In the genomic region with DNA sequence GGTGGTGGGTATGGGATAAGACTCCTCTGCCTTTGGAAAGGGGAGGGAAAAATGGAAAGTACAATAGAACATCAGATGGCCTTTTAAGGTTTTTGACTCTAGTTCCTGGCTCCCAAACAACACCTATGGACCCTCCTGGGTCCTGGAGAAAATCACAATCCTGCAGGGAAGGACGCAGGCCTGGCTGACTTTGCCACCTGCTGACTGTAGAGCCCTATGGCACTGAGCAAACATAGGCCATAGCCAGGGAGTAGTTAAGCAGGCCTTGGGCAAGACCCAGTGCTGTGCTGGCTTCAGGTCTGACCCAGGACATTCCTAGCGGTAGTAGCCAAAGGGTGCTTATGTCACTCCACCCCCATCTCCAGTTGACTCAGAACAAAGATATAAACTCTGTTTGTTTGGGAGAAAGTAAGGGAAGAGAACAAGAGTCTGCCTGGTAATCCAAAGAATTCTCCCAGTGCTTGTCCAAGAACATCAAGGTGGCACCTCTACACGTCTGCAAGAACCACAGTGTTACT, we compare ENCODE assay signal across 32 cellular contexts.
"Had no signal": no experiment of that assay in that cellular context is flagged by ENCODE, and none has a peak within 500 bp of the region (broad histone marks: within the 10 kb centered on the region; RNA-seq: fewer than 3 reads in every experiment).

No MANE protein-coding gene starts in this region.

- ATAC-seq: activated naive CD4-positive, alpha-beta T cell treated with anti-CD3 and anti-CD28 coated beads, Interleukin-2, amount 50 U/mL, for 72 hours; activated T-cell treated with anti-CD3 and anti-CD28 coated beads, Interleukin-2, amount 50 U/mL, for 72 hours; esophagus mucosa; gastrocnemius medialis; heart right ventricle; T-helper 17 cell had no signal

- H3K4me1 ChIP-seq: ascending aorta, breast epithelium, colonic mucosa, gastrocnemius medialis, heart right ventricle had no signal

- H3K4me1 Mint-ChIP-seq: activated CD4-positive, alpha-beta memory T cell treated with anti-CD3 and anti-CD28 coated beads, Interleukin-2, amount 10 ng/mL, durations not matched to agents 7 days and 5 days; activated CD4-positive, alpha-beta T cell treated with anti-CD3 and anti-CD28 coated beads, Interleukin-2, amount 10 ng/mL, durations not matched to agents 7 days and 5 days; activated naive CD4-positive, alpha-beta T cell treated with anti-CD3 and anti-CD28 coated beads, Interleukin-2, amount 10 ng/mL, durations not matched to agents 7 days and 5 days; activated naive CD8-positive, alpha-beta T cell treated with anti-CD3 and anti-CD28 coated beads, Interleukin-2, amount 10 ng/mL, durations not matched to agents 7 days and 5 days; brain; T-helper 17 cell had no signal

- H3K4me3 ChIP-seq: ascending aorta, breast epithelium, cardiac muscle cell, colonic mucosa, gastrocnemius medialis, heart right ventricle, hepatocyte had no signal

- H3K9me3 ChIP-seq: ascending aorta, breast epithelium, colonic mucosa, gastrocnemius medialis had no signal

- H3K36me3 Mint-ChIP-seq: activated naive CD4-positive, alpha-beta T cell treated with anti-CD3 and anti-CD28 coated beads, Interleukin-2, amount 10 ng/mL, durations not matched to agents 7 days and 5 days; activated naive CD4-positive, alpha-beta T cell treated with anti-CD3 and anti-CD28 coated beads, Interleukin-2, amount 50 U/mL, for 72 hours; activated naive CD8-positive, alpha-beta T cell treated with anti-CD3 and anti-CD28 coated beads, Interleukin-2, amount 10 ng/mL, durations not matched to agents 7 days and 5 days had no signal

- H3K27ac ChIP-seq: ascending aorta, breast epithelium, cardiac muscle cell, colonic mucosa, gastrocnemius medialis, heart right ventricle, hepatocyte, WERI-Rb-1 had no signal

- H3K27me3 Mint-ChIP-seq: activated CD4-positive, alpha-beta memory T cell treated with anti-CD3 and anti-CD28 coated beads, Interleukin-2, amount 10 ng/mL, durations not matched to agents 7 days and 5 days; activated CD4-positive, alpha-beta T cell treated with anti-CD3 and anti-CD28 coated beads, Interleukin-2, amount 10 ng/mL, durations not matched to agents 7 days and 5 days; activated naive CD4-positive, alpha-beta T cell treated with anti-CD3 and anti-CD28 coated beads, Interleukin-2, amount 10 ng/mL, durations not matched to agents 7 days and 5 days; activated naive CD8-positive, alpha-beta T cell treated with anti-CD3 and anti-CD28 coated beads, Interleukin-2, amount 10 ng/mL, durations not matched to agents 7 days and 5 days; activated T-cell treated with anti-CD3 and anti-CD28 coated beads, Interleukin-2, amount 50 U/mL, for 24 hours; T-helper 17 cell had no signal

- DNase-seq: activated CD4-positive, alpha-beta memory T cell treated with anti-CD3 and anti-CD28 coated beads, Interleukin-2, amount 10 ng/mL, durations not matched to agents 7 days and 5 days; activated CD4-positive, alpha-beta T cell treated with anti-CD3 and anti-CD28 coated beads for 4 hours; activated CD4-positive, alpha-beta T cell treated with anti-CD3 and anti-CD28 coated beads, Interleukin-2, amount 10 ng/mL, durations not matched to agents 7 days and 5 days; activated CD4-positive, alpha-beta T cell treated with anti-CD3 and anti-CD28 coated beads, Interleukin-2, amount 50 U/mL, for 4 hours; activated CD4-positive, CD25-positive, alpha-beta regulatory T cell; activated CD4-positive, CD25-positive, alpha-beta regulatory T cell treated with anti-CD3 and anti-CD28 coated beads, Interleukin-2, amount 50 U/mL, for 72 hours; activated CD8-positive, alpha-beta memory T cell treated with anti-CD3 and anti-CD28 coated beads, Interleukin-2, amount 50 U/mL, for 48 hours; activated gamma-delta T cell; activated naive CD4-positive, alpha-beta T cell; activated naive CD4-positive, alpha-beta T cell treated with anti-CD3 and anti-CD28 coated beads, Interleukin-2, amount 10 ng/mL, durations not matched to agents 7 days and 5 days; activated naive CD8-positive, alpha-beta T cell treated with anti-CD3 and anti-CD28 coated beads, Interleukin-2, amount 10 ng/mL, durations not matched to agents 7 days and 5 days; activated T-cell treated with anti-CD3 and anti-CD28 coated beads for 4 hours; activated T-cell treated with anti-CD3 and anti-CD28 coated beads, Interleukin-2, amount 50 U/mL, for 24 hours; activated T-cell treated with anti-CD3 and anti-CD28 coated beads, Interleukin-2, amount 50 U/mL, for 72 hours; central memory CD4-positive, alpha-beta T cell; cerebellar nuclear complex; colonic mucosa; effector CD8-positive, alpha-beta T cell; foreskin fibroblast; gastrocnemius medialis; heart right ventricle; T-helper 17 cell; T1000; WERI-Rb-1 had no signal

- H3K79me2 ChIP-seq: hepatocyte had no signal

- H3K27me3 ChIP-seq: ascending aorta, breast epithelium, cardiac muscle cell, colonic mucosa, gastrocnemius medialis, heart right ventricle, hepatocyte had no signal

- H3K4me2 ChIP-seq: hepatocyte had no signal

- H3K27ac Mint-ChIP-seq: activated CD4-positive, alpha-beta memory T cell treated with anti-CD3 and anti-CD28 coated beads, Interleukin-2, amount 10 ng/mL, durations not matched to agents 7 days and 5 days; activated CD4-positive, alpha-beta T cell treated with anti-CD3 and anti-CD28 coated beads, Interleukin-2, amount 10 ng/mL, durations not matched to agents 7 days and 5 days; activated naive CD4-positive, alpha-beta T cell treated with anti-CD3 and anti-CD28 coated beads, Interleukin-2, amount 10 ng/mL, durations not matched to agents 7 days and 5 days; activated naive CD4-positive, alpha-beta T cell treated with anti-CD3 and anti-CD28 coated beads, Interleukin-2, amount 50 U/mL, for 72 hours; activated naive CD8-positive, alpha-beta T cell treated with anti-CD3 and anti-CD28 coated beads, Interleukin-2, amount 10 ng/mL, durations not matched to agents 7 days and 5 days; activated T-cell treated with anti-CD3 and anti-CD28 coated beads, Interleukin-2, amount 50 U/mL, for 24 hours; activated T-cell treated with anti-CD3 and anti-CD28 coated beads, Interleukin-2, amount 50 U/mL, for 72 hours; brain; T-helper 17 cell; T-helper 2 cell treated with Interferon-gamma antibody and Interleukin-4, amounts not matched to agents 5 μg/mL and 100 μg/mL, for 36 hours had no signal

- H3K4me3 Mint-ChIP-seq: activated CD4-positive, alpha-beta memory T cell treated with anti-CD3 and anti-CD28 coated beads, Interleukin-2, amount 10 ng/mL, durations not matched to agents 7 days and 5 days; activated CD4-positive, alpha-beta T cell treated with anti-CD3 and anti-CD28 coated beads, Interleukin-2, amount 10 ng/mL, durations not matched to agents 7 days and 5 days; activated naive CD4-positive, alpha-beta T cell treated with anti-CD3 and anti-CD28 coated beads, Interleukin-2, amount 10 ng/mL, durations not matched to agents 7 days and 5 days; activated naive CD8-positive, alpha-beta T cell treated with anti-CD3 and anti-CD28 coated beads, Interleukin-2, amount 10 ng/mL, durations not matched to agents 7 days and 5 days; activated T-cell treated with anti-CD3 and anti-CD28 coated beads, Interleukin-2, amount 50 U/mL, for 24 hours; activated T-cell treated with anti-CD3 and anti-CD28 coated beads, Interleukin-2, amount 50 U/mL, for 72 hours; brain; T-helper 17 cell; T-helper 2 cell treated with Interferon-gamma antibody and Interleukin-4, amounts not matched to agents 5 μg/mL and 100 μg/mL, for 36 hours had no signal

- H2AFZ ChIP-seq: hepatocyte had no signal

- H3K9me3 Mint-ChIP-seq: activated naive CD4-positive, alpha-beta T cell treated with anti-CD3 and anti-CD28 coated beads, Interleukin-2, amount 10 ng/mL, durations not matched to agents 7 days and 5 days; activated naive CD8-positive, alpha-beta T cell treated with anti-CD3 and anti-CD28 coated beads, Interleukin-2, amount 10 ng/mL, durations not matched to agents 7 days and 5 days had no signal

- H3K36me3 ChIP-seq: ascending aorta, breast epithelium, cardiac muscle cell, colonic mucosa, gastrocnemius medialis, heart right ventricle, WERI-Rb-1 had no signal
